8 cellular contexts compared by ENCODE assay signal in genomic region chr3:194134757-194135515, GRCh38. TPM values are rescaled to one million over a fixed set of nuclear protein-coding genes. Genes with fewer than 3 reads are reported as not detected.
DNase-seq lines count a peak whose midpoint lies in the region; ATAC-seq lines count a peak whose summit lies in the region.

No MANE protein-coding gene starts in this region.

- H3K36me3 ChIP-seq in ACC112 (ENCODE audit: insufficient read depth, low read length), result no peaks in the 10 kb centered on the region

- no peak overlapping the region for H2AFZ ChIP-seq in ACC112 (ENCODE audit: low read length, unreplicated experiment)

- H3K4me3 ChIP-seq in ACC112 (ENCODE audit: low read depth, low read length), result peak overlapping the region; percentile 81

- peak overlapping the region; percentile 94 for H3K27ac ChIP-seq in ACC112 (ENCODE audit: low read depth, low read length)

- ATAC-seq in GM18873 (IDR thresholded peaks at IDR 0.05; ENCODE audit: low FRiP score, unreplicated experiment), result peak; percentile 24
- ATAC-seq in HG03139 (IDR thresholded peaks at IDR 0.05; ENCODE audit: unreplicated experiment), result peak; percentile 31

- H3K79me2 ChIP-seq in ACC112 (ENCODE audit: control insufficient read depth, insufficient read depth, low read length, unreplicated experiment), result no peaks in the 10 kb centered on the region

- peak; percentile 85 for DNase-seq in NCI-H2227 treated with DMSO at 0.1 percent for 48 hours (lab: John Stamatoyannopoulos, UW)
- peak; percentile 62 for DNase-seq in activated CD4-positive, alpha-beta T cell treated with anti-CD3 and anti-CD28 coated beads for 1 hour
- DNase-seq in cerebellum (ENCODE audit: low spot score), result peak; percentile 39
- peak; percentile 96 for DNase-seq in kidney tubule cell (ENCODE audit: low spot score)
- DNase-seq in stimulated activated CD4-positive, alpha-beta T cell treated with anti-CD3 and anti-CD28 coated beads, Interleukin-1b, Interleukin-23, amount 100 ng/mL, for 1 hour (ENCODE audit: low read depth in 2 of 2), result peak; percentile 34 to 58

- H3K27me3 ChIP-seq in ACC112 (ENCODE audit: insufficient read depth, low read length), result peaks cover 3% of the 10 kb centered on the region; the same call in 1 of the 2 replicates

- H3K4me1 ChIP-seq in ACC112 (ENCODE audit: control insufficient read depth, insufficient read depth, low read length, unreplicated experiment), result peaks cover 10% of the 10 kb centered on the region

RNA-seq across cellular contexts. Expression of gene HES1, which starts 1.0 kb away (rescaled TPM):
- 14.3 TPM for total RNA-seq in cerebellum

Comparison
In these comparisons a context has a peak if more than half of its experiments do, and no peak if none do; other contexts are left out.
1. Peak in every context shown above with its lines: DNase-seq, ATAC-seq, H3K4me3 ChIP-seq and H3K27ac ChIP-seq.
2. DNase-seq: peak in every context shown above with its lines; median percentile 96 in kidney tubule cell; 85 in NCI-H2227 treated with DMSO at 0.1 percent for 48 hours; 62 in activated CD4-positive, alpha-beta T cell treated with anti-CD3 and anti-CD28 coated beads for 1 hour; 46 in stimulated activated CD4-positive, alpha-beta T cell treated with anti-CD3 and anti-CD28 coated beads, Interleukin-1b, Interleukin-23, amount 100 ng/mL, for 1 hour; 39 in cerebellum.